8 cellular contexts compared by ENCODE assay signal in genomic region chr4:139167774-139168444, GRCh38. TPM values are rescaled to one million over a fixed set of nuclear protein-coding genes. Genes with fewer than 3 reads are reported as not detected.
DNase-seq lines count a peak whose midpoint lies in the region; ATAC-seq and TF ChIP-seq lines count a peak whose summit lies in the region.

No MANE protein-coding gene starts in this region.

- H3K36me3 ChIP-seq in H7 (replicated peaks; ENCODE audit: control insufficient read depth, insufficient read depth, low read length) = no peaks in the 10 kb centered on the region
- no peaks in the 10 kb centered on the region for H3K36me3 ChIP-seq in gastrocnemius medialis

- peaks cover 59 to 73% of the 10 kb centered on the region in 2 donors for H3K4me1 ChIP-seq in gastrocnemius medialis

- ATAC-seq in gastrocnemius medialis = peak; percentile 88 to 91
- ATAC-seq in GM21825 (IDR thresholded peaks at IDR 0.05; ENCODE audit: unreplicated experiment) = no peak

- DNase-seq in AG04450 (ENCODE audit: low read depth, low spot score) = no peak
- peak; percentile 30 for DNase-seq in H7
- peak; percentile 10 for DNase-seq in SK-N-DZ (ENCODE audit: low spot score)
- DNase-seq in fibroblast of the aortic adventitia (ENCODE audit: low read depth) = peak; percentile 70
- DNase-seq in gastrocnemius medialis = no peak
- no peak for DNase-seq in NCI-H774 (lab: John Stamatoyannopoulos, UW)
- no peak for DNase-seq in iPS-NIHi11 (ENCODE audit: low spot score)

- H3K9me3 ChIP-seq in AG04450 (ENCODE audit: control insufficient read depth, insufficient read depth, low read length) (no peaks in the 10 kb centered on the region), gastrocnemius medialis (no peaks in the 10 kb centered on the region)

- TF ChIP-seq CTCF in AG04450 (IDR thresholded peaks at IDR 0.05; ENCODE audit: low read depth, low read length) (peak; percentile 58), fibroblast of the aortic adventitia (IDR thresholded peaks at IDR 0.05; ENCODE audit: insufficient read depth, low read length) (peak; percentile 61), gastrocnemius medialis (IDR thresholded peaks at IDR 0.05 in 4 of 5, conservative IDR thresholded peaks at IDR 0.05 in 1 of 5) (peak; percentile 35 to 59 (median 57))

- H3K4me3 ChIP-seq in AG04450 (ENCODE audit: low read depth, low read length) (no peak overlapping the region), H7 (ENCODE audit: insufficient read depth, low read depth, low read length) (no peak overlapping the region), fibroblast of the aortic adventitia (ENCODE audit: low read depth, low read length) (no peak overlapping the region), gastrocnemius medialis (no peak overlapping the region)

- no peak for TF ChIP-seq POLR2A in gastrocnemius medialis (IDR thresholded peaks at IDR 0.05)

- intact Hi-C loops in gastrocnemius medialis (cut with DNase I; ENCODE audit: low total_unique reads) = loop anchor here (1.0 to 2.0 kb wide), 2 partner anchors 69 to 137 kb away; no protein-coding TSS in a partner anchor

- CTCF ChIA-PET in AG04450 (lab: Charles Lee) = interaction anchor here (0.6 to 2.8 kb wide), 18 partner anchors 8 to 137 kb away, joined by 3 to 28 read pairs (median 4); partner anchors contain the start of gene ELF2

- H3K27ac ChIP-seq in AG04450 (ENCODE audit: low read depth, low read length) (no peak overlapping the region), gastrocnemius medialis (peak overlapping the region; percentile 39 to 58 (median 53))

- H3K27me3 ChIP-seq in AG04450 (ENCODE audit: control insufficient read depth, insufficient read depth, low read length) (no peaks in the 10 kb centered on the region), H7 (ENCODE audit: control insufficient read depth, insufficient read depth, low read length) (no peaks in the 10 kb centered on the region), gastrocnemius medialis (no peaks in the 10 kb centered on the region)

- POLR2A ChIA-PET in AG04450 (lab: Yijun Ruan, JAX) = interaction anchor here (1.0 to 1.4 kb wide), 3 partner anchors 8 to 133 kb away, joined by 3 to 4 read pairs (median 4); partner anchors contain the start of gene NAA15

- in situ Hi-C loops in gastrocnemius medialis (cut with MboI; ENCODE audit: low sequenced_read_pairs in 4 of 4) = loop anchor here (5.0 to 25.0 kb wide), 6 partner anchors 63 to 143 kb away; no protein-coding TSS in a partner anchor

RNA-seq across cellular contexts. Expression of gene ELF2, which starts 9.1 kb away (rescaled TPM):
- polyA plus RNA-seq in AG04450 (2011; rRNA removed) = 30.0 and 40.4 TPM in 2 replicates
- polyA minus RNA-seq in AG04450 (2011; rRNA and poly(A)+ RNA removed) = 39.2 and 49.6 TPM in 2 replicates
- 29.9 and 45.6 TPM in 2 replicates for total RNA-seq in H7 (2014; rRNA removed; shearing (Covaris generic))
- polyA plus RNA-seq in SK-N-DZ (2014; cell fraction: cytosol; rRNA removed) = 31.7 and 41.6 TPM in 2 replicates
- 35.2 and 39.2 TPM in 2 replicates for polyA plus RNA-seq in SK-N-DZ (2014; cell fraction: nucleus; rRNA removed)
- 42.8 and 52.2 TPM in 2 replicates for total RNA-seq in fibroblast of the aortic adventitia (ENCODE audit: low replicate concordance)
- 10 to 100 TPM; 22.1 to 41.4 (median 29.7) TPM for total RNA-seq in gastrocnemius medialis

Comparison
In these comparisons a context has a peak if more than half of its experiments do, and no peak if none do; other contexts are left out.
1. DNase-seq: peak in H7 (single experiment), SK-N-DZ (single experiment) and fibroblast of the aortic adventitia (single experiment); none in AG04450 (single experiment), gastrocnemius medialis (0 of 2), NCI-H774 (single experiment) and iPS-NIHi11 (single experiment).
2. Peak in every context shown above with its lines, with median percentiles within 50 percentile points of each other: CTCF ChIP-seq.